ENCODE assay signal across 9 cellular contexts in genomic region chr7:28623863-28624262, GRCh38.
DNase-seq lines count a peak whose midpoint lies in the region; ATAC-seq and TF ChIP-seq lines count a peak whose summit lies in the region.
"Had no signal": no experiment of that assay in that cellular context is flagged by ENCODE, and none has a peak within 500 bp of the region (broad histone marks: within the 10 kb centered on the region; RNA-seq: fewer than 3 reads in every experiment).

No MANE protein-coding gene starts in this region.

- H3K4me3 ChIP-seq in endodermal cell (ENCODE audit: low read length) (no peak overlapping the region), skeletal muscle satellite cell (ENCODE audit: low read length) (no peak overlapping the region), ovary (no peak overlapping the region)

- H3K4me2 ChIP-seq in skeletal muscle satellite cell (ENCODE audit: low read length), result peak overlapping the region; percentile 2

- no peak for TF ChIP-seq POLR2A in ovary (IDR thresholded peaks at IDR 0.05)

- no peak overlapping the region for H3K9ac ChIP-seq in endodermal cell (ENCODE audit: extremely low read depth, low read length, poor library complexity, severe bottlenecking)
- H3K9ac ChIP-seq in skeletal muscle satellite cell (ENCODE audit: low read depth, low read length), result peak overlapping the region; percentile 25

- TF ChIP-seq CTCF in endodermal cell (conservative IDR thresholded peaks at IDR 0.05) (peak; percentile 64), ovary (IDR thresholded peaks at IDR 0.05) (no peak)

- DNase-seq in NCI-H1694 treated with DMSO at 0.1 percent for 48 hours (lab: John Stamatoyannopoulos, UW) (peak; percentile 20), NCI-H1694 (lab: John Stamatoyannopoulos, UW) (no peak), NCI-H526 treated with DMSO at 0.1 percent for 48 hours (lab: John Stamatoyannopoulos, UW) (peak; percentile 34), endodermal cell (no peak), cerebellar nuclear complex (lab: John Stamatoyannopoulos, UW) (no peak), ovary (no peak)
- DNase-seq: activated gamma-delta T cell had no signal

- peaks cover 12% of the 10 kb centered on the region for H3K4me1 Mint-ChIP-seq in endodermal cell

- H3K27ac Mint-ChIP-seq in endodermal cell, result no peak overlapping the region

- no peaks in the 10 kb centered on the region for H3K36me3 Mint-ChIP-seq in endodermal cell (ENCODE audit: low read depth)

- H3K36me3 ChIP-seq in endodermal cell (ENCODE audit: control insufficient read depth, insufficient read depth, low read length) (no peaks in the 10 kb centered on the region), skeletal muscle satellite cell (ENCODE audit: insufficient read depth, low read length) (no peaks in the 10 kb centered on the region), ovary (no peaks in the 10 kb centered on the region)

- 67 to 86% methylated on average over 5 of the region's 5 CpGs for WGBS in endodermal cell (ENCODE audit: insufficient coverage in 1 of 2, insufficient read length in 1 of 2), 2 experiments
- 47 to 51% (median 50%) methylated on average over 5 of the region's 5 CpGs for WGBS in ovary, 3 donors

- H3K27ac ChIP-seq in endodermal cell (ENCODE audit: low read depth, low read length), result no peak overlapping the region
- no peak overlapping the region for H3K27ac ChIP-seq in ovary

- intact Hi-C loops in ovary (cut with DNase I), result no loop called here

- no peak for TF ChIP-seq EP300 in ovary (IDR thresholded peaks at IDR 0.05)

- no peak overlapping the region for H3K4me3 Mint-ChIP-seq in endodermal cell

- H3K9me3 Mint-ChIP-seq in endodermal cell, result no peaks in the 10 kb centered on the region

- H3K4me1 ChIP-seq in endodermal cell (ENCODE audit: control insufficient read depth, insufficient read depth, low read length), result no peaks in the 10 kb centered on the region
- peaks cover 40% of the 10 kb centered on the region for H3K4me1 ChIP-seq in skeletal muscle satellite cell (ENCODE audit: control insufficient read depth, insufficient read depth, low read length)
- H3K4me1 ChIP-seq in ovary (ENCODE audit: insufficient read depth), result no peaks in the 10 kb centered on the region

- H3K9me3 ChIP-seq in endodermal cell (ENCODE audit: control insufficient read depth, low read length), result no peaks in the 10 kb centered on the region
- no peaks in the 10 kb centered on the region for H3K9me3 ChIP-seq in skeletal muscle satellite cell (replicated peaks; ENCODE audit: low read length)
- H3K9me3 ChIP-seq in ovary, result no peaks in the 10 kb centered on the region

- peaks cover 3% of the 10 kb centered on the region for H3K27me3 Mint-ChIP-seq in endodermal cell (ENCODE audit: insufficient read depth)

- no peak for ATAC-seq in GM18868 (IDR thresholded peaks at IDR 0.05; ENCODE audit: unreplicated experiment)

- peaks cover 5% of the 10 kb centered on the region for H3K27me3 ChIP-seq in endodermal cell (ENCODE audit: control insufficient read depth, insufficient read depth, low read length, poor library complexity, severe bottlenecking)
- no peaks in the 10 kb centered on the region for H3K27me3 ChIP-seq in skeletal muscle satellite cell (ENCODE audit: control insufficient read depth, insufficient read depth, low read length)
- no peaks in the 10 kb centered on the region for H3K27me3 ChIP-seq in ovary

Comparison
In these comparisons a context has a peak if more than half of its experiments do, and no peak if none do; other contexts are left out.
1. DNase-seq: peak in NCI-H1694 treated with DMSO at 0.1 percent for 48 hours (single experiment) and NCI-H526 treated with DMSO at 0.1 percent for 48 hours (single experiment); none in NCI-H1694 (single experiment), endodermal cell (single experiment), cerebellar nuclear complex (0 of 2) and ovary (0 of 5).